ENCODE assay signal across 8 cellular contexts in the genomic region with DNA sequence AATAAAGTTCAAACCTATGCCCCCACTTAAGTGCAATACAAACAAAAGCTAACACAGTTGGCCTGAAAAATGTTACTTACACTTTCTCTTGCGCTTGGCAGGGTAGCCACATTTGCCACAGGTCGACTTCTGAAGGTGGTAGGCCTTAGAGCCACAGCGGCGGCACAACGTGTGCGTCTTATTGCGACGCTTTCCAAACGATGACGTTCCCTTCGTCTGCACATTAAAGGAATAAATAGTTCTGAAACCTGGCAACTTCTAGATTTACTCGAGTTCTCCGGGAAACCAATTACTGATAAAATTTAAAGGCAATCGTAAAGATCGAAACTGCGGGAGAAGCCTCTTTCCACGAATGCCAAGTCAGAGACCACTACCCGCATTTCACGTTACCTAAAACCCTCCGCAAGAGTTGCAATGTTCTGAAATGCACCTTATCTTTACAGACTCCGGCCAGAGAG. TPM values are rescaled to one million over a fixed set of nuclear protein-coding genes. Genes with fewer than 3 reads are reported as not detected.
DNase-seq lines count a peak whose midpoint lies in the region; ATAC-seq and TF ChIP-seq lines count a peak whose summit lies in the region.

No MANE protein-coding gene starts in this region.

- H3K27me3 Mint-ChIP-seq in HFFc6 (ENCODE audit: insufficient read depth) = peaks cover 5% of the 10 kb centered on the region
- H3K27me3 Mint-ChIP-seq in naive thymus-derived CD4-positive, alpha-beta T cell = no peaks in the 10 kb centered on the region

- H3K36me3 ChIP-seq in ectodermal cell (ENCODE audit: control insufficient read depth, insufficient read depth, low read length) = peaks cover 32% of the 10 kb centered on the region
- H3K36me3 ChIP-seq in naive thymus-derived CD4-positive, alpha-beta T cell (ENCODE audit: control insufficient read depth in 2 of 3, insufficient read depth in 3 of 3, low read length in 3 of 3) = peaks cover 31 to 41% (median 36%) of the 10 kb centered on the region in 3 experiments

- H3K4me3 Mint-ChIP-seq in HFFc6 = peak overlapping the region; percentile 100
- H3K4me3 Mint-ChIP-seq in naive thymus-derived CD4-positive, alpha-beta T cell = peak overlapping the region; percentile 93 to 99 (median 98)

- no peak for TF ChIP-seq POLR2A in GM18505 (IDR thresholded peaks at IDR 0.05; ENCODE audit: borderline replicate concordance, extremely low read depth, insufficient read depth, insufficient read length)

- 1% methylated on average over 21 of the region's 21 CpGs for WGBS in ectodermal cell, 2 experiments

- ATAC-seq in naive thymus-derived CD4-positive, alpha-beta T cell = peak; percentile 65
- ATAC-seq in GM18505 (IDR thresholded peaks at IDR 0.05; ENCODE audit: unreplicated experiment) (no peak), HG03442 (IDR thresholded peaks at IDR 0.05; ENCODE audit: unreplicated experiment) (no peak), HG02623 (IDR thresholded peaks at IDR 0.05; ENCODE audit: unreplicated experiment) (no peak)

- peak overlapping the region; percentile 92 for H3K27ac ChIP-seq in ectodermal cell (ENCODE audit: insufficient read depth, low read depth, low read length, poor library complexity, severe bottlenecking)
- peak overlapping the region; percentile 92 for H3K27ac ChIP-seq in naive thymus-derived CD4-positive, alpha-beta T cell (ENCODE audit: low read depth, low read length)

- H3K4me1 ChIP-seq in ectodermal cell (ENCODE audit: control insufficient read depth, insufficient read depth, low read length) = peaks cover 3% of the 10 kb centered on the region
- H3K4me1 ChIP-seq in naive thymus-derived CD4-positive, alpha-beta T cell (ENCODE audit: control insufficient read depth in 2 of 2, insufficient read depth in 2 of 2, low read length in 2 of 2) = peaks cover 11 to 23% of the 10 kb centered on the region in 2 donors

- DNase-seq in A172 (ENCODE audit: low spot score) (peak; percentile 26), HFFc6 (no peak)
- peak in 7 of 9 donors; percentile 32 to 83 (median 75) for DNase-seq in naive thymus-derived CD4-positive, alpha-beta T cell

- no peaks in the 10 kb centered on the region for H3K27me3 ChIP-seq in ectodermal cell (ENCODE audit: control insufficient read depth, insufficient read depth, low read length, poor library complexity, severe bottlenecking)
- H3K27me3 ChIP-seq in naive thymus-derived CD4-positive, alpha-beta T cell (ENCODE audit: control insufficient read depth in 2 of 2, insufficient read depth in 2 of 2, low read length in 2 of 2) = no peaks in the 10 kb centered on the region

- peaks cover 7% of the 10 kb centered on the region; the same call in 1 of the 2 replicates for H3K9me3 Mint-ChIP-seq in HFFc6
- peaks cover 0 to 4% (median 0%) of the 10 kb centered on the region in 11 donors for H3K9me3 Mint-ChIP-seq in naive thymus-derived CD4-positive, alpha-beta T cell

- CTCF ChIA-PET in naive thymus-derived CD4-positive, alpha-beta T cell (lab: Charles Lee) = no interaction called here

- peak overlapping the region; percentile 100 for H3K4me3 ChIP-seq in WI38 (ENCODE audit: low read depth, low read length)
- peak overlapping the region; percentile 94 for H3K4me3 ChIP-seq in ectodermal cell (ENCODE audit: insufficient read depth, low read depth, low read length)
- peak overlapping the region; percentile 88 for H3K4me3 ChIP-seq in naive thymus-derived CD4-positive, alpha-beta T cell (ENCODE audit: low read length)

- TF ChIP-seq CTCF in HFFc6 (IDR thresholded peaks at IDR 0.05) = no peak
- no peak for TF ChIP-seq CTCF in WI38 (IDR thresholded peaks at IDR 0.05; ENCODE audit: low read depth, low read length)

- POLR2A ChIA-PET in naive thymus-derived CD4-positive, alpha-beta T cell (lab: Charles Lee) = interaction anchor here (0.7 to 1.8 kb wide), 6 partner anchors 14 to 425 kb away, joined by 3 to 11 read pairs (median 5); partner anchors contain the start of gene TTC33

- H3K9me3 ChIP-seq in ectodermal cell (ENCODE audit: control insufficient read depth, low read length) = no peaks in the 10 kb centered on the region
- H3K9me3 ChIP-seq in naive thymus-derived CD4-positive, alpha-beta T cell (ENCODE audit: control insufficient read depth in 2 of 3, low read length in 3 of 3) = no peaks in the 10 kb centered on the region

- H3K36me3 Mint-ChIP-seq in HFFc6 (ENCODE audit: low read depth) = peaks cover 58% of the 10 kb centered on the region
- H3K36me3 Mint-ChIP-seq in naive thymus-derived CD4-positive, alpha-beta T cell = peaks cover 10 to 51% (median 34%) of the 10 kb centered on the region in 5 donors

- H3K27ac Mint-ChIP-seq in HFFc6 = peak overlapping the region; percentile 100
- peak overlapping the region; percentile 97 to 100 (median 99) for H3K27ac Mint-ChIP-seq in naive thymus-derived CD4-positive, alpha-beta T cell

- intact Hi-C loops in naive thymus-derived CD4-positive, alpha-beta T cell (cut with micrococcal nuclease) = loop anchor here (2.0 to 10.0 kb wide), 4 partner anchors 44 to 1760 kb away; partner anchors contain the start of genes RICTOR (in 1 of the 2) and RIMOC1 (in 1 of the 2)

- H3K4me1 Mint-ChIP-seq in HFFc6 (ENCODE audit: low read depth) = peaks cover 51% of the 10 kb centered on the region
- H3K4me1 Mint-ChIP-seq in naive thymus-derived CD4-positive, alpha-beta T cell = peaks cover 21 to 62% (median 47%) of the 10 kb centered on the region in 7 donors

RNA-seq across cellular contexts. Expression of gene RPL37, which starts 0.6 kb away (rescaled TPM):
- 93.4 and 728 TPM in 2 replicates for total RNA-seq in A172 (2014; rRNA removed; shearing (Covaris generic))
- 1,000 to 10,000 TPM in 4 of 6 experiments, 100 to 1,000 TPM in 2; 854 to 1,142 (median 1,034) TPM for total RNA-seq in HFFc6 (2021; fragmentation: NEBNext Ultra II Directional; extraction: Animal tissue kit (Norgen Biotek cat#: 25700))
- polyA plus RNA-seq in ectodermal cell (2013, experiment 1 of 4) = 1,931 TPM
- polyA plus RNA-seq in ectodermal cell (2013, experiment 2 of 4) = 2,343 TPM
- polyA plus RNA-seq in ectodermal cell (2013, experiment 3 of 4) = 3,155 TPM
- 3,307 TPM for polyA plus RNA-seq in ectodermal cell (2013, experiment 4 of 4)
- 1,000 to 10,000 TPM; 1,642 to 2,808 (median 2,710) TPM for total RNA-seq in naive thymus-derived CD4-positive, alpha-beta T cell
- polyA plus RNA-seq in naive thymus-derived CD4-positive, alpha-beta T cell = 1,000 to 10,000 TPM; 1,657 to 2,827 TPM

RNA-seq across cellular contexts. Expression of gene CARD6, which starts 6.7 kb away (rescaled TPM):
- total RNA-seq in A172 (2014; rRNA removed; shearing (Covaris generic)) = 8.5 and 10.3 TPM in 2 replicates
- 1 to 10 TPM; 1.4 to 3.7 (median 3.4) TPM for total RNA-seq in HFFc6 (2021; fragmentation: NEBNext Ultra II Directional; extraction: Animal tissue kit (Norgen Biotek cat#: 25700))
- not detected for polyA plus RNA-seq in ectodermal cell (2013, experiment 1 of 4)
- polyA plus RNA-seq in ectodermal cell (2013, experiment 2 of 4) = 0.04 TPM
- 0.11 TPM for polyA plus RNA-seq in ectodermal cell (2013, experiment 3 of 4)
- polyA plus RNA-seq in ectodermal cell (2013, experiment 4 of 4) = not detected
- 1 to 10 TPM; 1.2 to 5.3 (median 2.9) TPM for total RNA-seq in naive thymus-derived CD4-positive, alpha-beta T cell
- polyA plus RNA-seq in naive thymus-derived CD4-positive, alpha-beta T cell = 1 to 10 TPM; 2.3 to 3.2 TPM

RNA-seq across cellular contexts. Expression of gene PRKAA1, which starts 36.2 kb away (rescaled TPM):
- total RNA-seq in A172 (2014; rRNA removed; shearing (Covaris generic)) = 81.2 and 83.5 TPM in 2 replicates
- 100 to 1,000 TPM in 1 of 6 experiments, 10 to 100 TPM in 5; 81.7 to 103 (median 88.3) TPM for total RNA-seq in HFFc6 (2021; fragmentation: NEBNext Ultra II Directional; extraction: Animal tissue kit (Norgen Biotek cat#: 25700))
- 29.9 TPM for polyA plus RNA-seq in ectodermal cell (2013, experiment 1 of 4)
- polyA plus RNA-seq in ectodermal cell (2013, experiment 2 of 4) = 33.4 TPM
- 21.7 TPM for polyA plus RNA-seq in ectodermal cell (2013, experiment 3 of 4)
- 27.5 TPM for polyA plus RNA-seq in ectodermal cell (2013, experiment 4 of 4)
- 100 to 1,000 TPM in 1 of 5 experiments, 10 to 100 TPM in 4; 65.5 to 103 (median 98.1) TPM for total RNA-seq in naive thymus-derived CD4-positive, alpha-beta T cell
- 10 to 100 TPM; 38.3 to 49.2 TPM for polyA plus RNA-seq in naive thymus-derived CD4-positive, alpha-beta T cell
